ENCODE assay signal across 15 cellular contexts in the genomic region with DNA sequence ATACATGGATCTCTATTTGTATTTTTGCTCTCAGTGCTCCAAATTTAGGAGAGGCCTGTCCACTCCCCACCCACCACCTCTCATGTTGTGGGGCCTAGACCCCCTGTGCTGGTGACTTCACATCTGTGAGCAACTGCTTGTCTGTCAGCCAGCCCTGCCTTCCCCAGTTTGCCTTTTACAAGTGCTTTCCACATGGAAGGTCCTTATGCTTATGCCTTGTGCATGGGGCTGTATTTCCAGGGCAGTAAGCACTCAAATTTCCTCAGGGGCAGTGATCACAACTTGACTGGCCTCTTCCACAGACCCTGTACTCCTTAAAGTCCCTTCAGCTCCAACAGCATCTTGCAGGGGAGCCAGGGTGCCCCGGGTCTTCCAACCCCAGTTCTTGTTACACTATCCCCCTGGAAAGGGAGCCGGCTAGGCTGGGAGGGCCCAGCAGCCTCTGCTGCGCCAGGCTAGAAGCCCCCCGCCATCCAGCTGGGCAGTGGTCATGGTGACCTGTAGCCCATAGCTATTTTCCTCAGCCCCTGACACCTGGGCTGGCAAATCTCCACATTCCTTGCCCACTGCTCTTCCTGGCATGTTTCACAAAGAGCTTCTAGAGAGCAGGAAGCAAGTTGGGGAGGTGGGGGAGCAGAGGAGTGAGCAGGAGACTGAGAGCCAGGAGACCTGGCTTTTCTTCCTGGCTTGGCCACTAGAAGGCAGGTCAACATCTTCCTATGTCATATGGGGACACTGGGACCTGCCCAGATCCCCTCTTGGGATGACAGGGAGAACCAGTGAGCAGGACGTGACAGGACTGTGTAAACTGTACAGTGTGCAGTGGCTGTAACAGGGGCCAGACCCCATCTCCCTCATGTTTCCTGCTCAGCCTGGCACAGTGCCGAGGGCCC. TPM values are rescaled to one million over a fixed set of nuclear protein-coding genes. Genes with fewer than 3 reads are reported as not detected.
DNase-seq lines count a peak whose midpoint lies in the region; ATAC-seq and TF ChIP-seq lines count a peak whose summit lies in the region.
"Had no signal": no experiment of that assay in that cellular context is flagged by ENCODE, and none has a peak within 500 bp of the region (broad histone marks: within the 10 kb centered on the region; RNA-seq: fewer than 3 reads in every experiment).

No MANE protein-coding gene starts in this region.

- H3K27me3 ChIP-seq in HCT116 (ENCODE audit: insufficient read depth, low read length) (no peaks in the 10 kb centered on the region), NT2/D1 (ENCODE audit: insufficient read depth, insufficient read length) (no peaks in the 10 kb centered on the region), osteoblast (ENCODE audit: insufficient read depth, low read length) (no peaks in the 10 kb centered on the region)
- H3K27me3 ChIP-seq: ovary, spleen, tibial artery had no signal

- POLR2A ChIA-PET in HCT116 (lab: Charles Lee), result no interaction called here

- no peak overlapping the region for H3K4me2 ChIP-seq in HCT116 (ENCODE audit: low read length)
- H3K4me2 ChIP-seq in osteoblast (ENCODE audit: insufficient read depth, low read length), result no peak overlapping the region

- BruUV-seq in HCT116 (replicated peaks; lab: Mats Ljungman, UMichigan), result no TSS peak

- H3K4me3 ChIP-seq in HCT116 (replicated peaks in 1 of 2; ENCODE audit: low read depth in 1 of 2, low read length in 2 of 2) (no peak overlapping the region), NT2/D1 (ENCODE audit: insufficient read length, low read depth) (no peak overlapping the region), osteoblast (ENCODE audit: insufficient read depth, low read length) (no peak overlapping the region)
- H3K4me3 ChIP-seq: ovary, spleen, tibial artery had no signal

- no peaks in the 10 kb centered on the region for H3K9me3 ChIP-seq in HCT116 (ENCODE audit: control insufficient read depth in 1 of 2, insufficient read depth in 1 of 2, low read depth in 1 of 2, low read length in 2 of 2)
- H3K9me3 ChIP-seq in NT2/D1 (ENCODE audit: insufficient read depth, low read length), result no peaks in the 10 kb centered on the region
- no peaks in the 10 kb centered on the region for H3K9me3 ChIP-seq in osteoblast (ENCODE audit: low read depth, low read length)
- H3K9me3 ChIP-seq: ovary, spleen, tibial artery had no signal

- CTCF ChIA-PET in HCT116 (lab: Charles Lee), result no interaction called here

- DNase-seq in HCT116 (ENCODE audit: low read depth, low spot score) (no peak), NT2/D1 (ENCODE audit: low read depth, low spot score) (peak; percentile 43), dermis microvascular lymphatic vessel endothelial cell (ENCODE audit: low read depth in 2 of 2) (peak; percentile 29 to 65), osteoblast (ENCODE audit: insufficient read length, low spot score, missing footprints) (peak; percentile 74)
- no peak for DNase-seq in activated CD8-positive, alpha-beta memory T cell treated with anti-CD3 and anti-CD28 coated beads, Interleukin-2, amount 50 U/mL, for 48 hours
- no peak for DNase-seq in activated naive CD4-positive, alpha-beta T cell (lab: John Stamatoyannopoulos, UW)
- DNase-seq in activated T-cell treated with anti-CD3 and anti-CD28 coated beads, Interleukin-2, amount 50 U/mL, for 1 hour, result no peak
- DNase-seq: activated CD4-positive, alpha-beta T cell treated with anti-CD3 and anti-CD28 coated beads, Interleukin-2, amount 50 U/mL, for 4 hours; activated naive CD4-positive, alpha-beta T cell treated with anti-CD3 and anti-CD28 coated beads for 36 hours; COR-L47; NCI-H1105 treated with DMSO at 0.1 percent for 48 hours; ovary; spleen; tibial artery had no signal

- intact Hi-C loops in HCT116 (cut with micrococcal nuclease), result no loop called here

- TF ChIP-seq CTCF in HCT116 (IDR thresholded peaks at IDR 0.05 in 2 of 3, conservative IDR thresholded peaks at IDR 0.05 in 1 of 3; ENCODE audit: borderline replicate concordance in 1 of 3, insufficient read depth in 1 of 3, low read depth in 2 of 3, low read length in 2 of 3) (peak in 1 of 3 experiments; percentile 37; a peak in 2 of 6 replicates), osteoblast (IDR thresholded peaks at IDR 0.05; ENCODE audit: extremely low read depth, low read depth, low read length) (no peak)

- RAD21 ChIA-PET in HCT116 (lab: Charles Lee; ENCODE audit: low non-redundant PET in 1 of 2, low total read pairs in 2 of 2, uncharacterized antibody in 2 of 2, unreplicated experiment in 2 of 2), result no interaction called here

- TF ChIP-seq RAD21 in HCT116 (IDR thresholded peaks at IDR 0.05; ENCODE audit: low read depth), result peak; percentile 46; the same call in 1 of the 2 replicates

- no peak for TF ChIP-seq POLR2A in HCT116 (IDR thresholded peaks at IDR 0.05; ENCODE audit: borderline replicate concordance, extremely low read depth, insufficient read depth, insufficient read length)

- H3K36me3 ChIP-seq in HCT116 (ENCODE audit: control insufficient read depth in 1 of 2, insufficient read depth in 2 of 2, low read length in 2 of 2), result no peaks in the 10 kb centered on the region
- no peaks in the 10 kb centered on the region for H3K36me3 ChIP-seq in NT2/D1 (ENCODE audit: insufficient read depth, insufficient read length, low read length)
- H3K36me3 ChIP-seq in osteoblast (ENCODE audit: insufficient read depth, low read length), result no peaks in the 10 kb centered on the region
- H3K36me3 ChIP-seq: ovary, spleen, tibial artery had no signal

- H3K9ac ChIP-seq in HCT116 (ENCODE audit: low read length) (no peak overlapping the region), NT2/D1 (ENCODE audit: insufficient read length, low read depth) (peak overlapping the region; percentile 8)

- H2AFZ ChIP-seq in HCT116 (ENCODE audit: low read depth, low read length, poor library complexity, severe bottlenecking), result no peak overlapping the region
- H2AFZ ChIP-seq in osteoblast (ENCODE audit: low read length), result no peak overlapping the region

- peaks cover 44 to 72% of the 10 kb centered on the region in 2 experiments for H3K4me1 ChIP-seq in HCT116 (ENCODE audit: control insufficient read depth in 1 of 2, insufficient read depth in 2 of 2, low read length in 2 of 2)
- peaks cover 23% of the 10 kb centered on the region for H3K4me1 ChIP-seq in NT2/D1 (ENCODE audit: insufficient read depth, insufficient read length)
- H3K4me1 ChIP-seq in osteoblast (ENCODE audit: insufficient read depth, low read length), result peaks cover 26% of the 10 kb centered on the region

- no peaks in the 10 kb centered on the region for H4K20me1 ChIP-seq in HCT116 (ENCODE audit: insufficient read depth)
- peaks cover 2% of the 10 kb centered on the region for H4K20me1 ChIP-seq in osteoblast (ENCODE audit: insufficient read depth, low read length)

- H3K79me2 ChIP-seq in HCT116 (ENCODE audit: insufficient read depth, low read length) (no peaks in the 10 kb centered on the region), osteoblast (ENCODE audit: insufficient read depth, low read length) (no peaks in the 10 kb centered on the region)

- ATAC-seq in HCT116, result 0 out of 2 replicates have a peak, but pooled peaks have one; percentile 25
- no peak for ATAC-seq in HG02763 (IDR thresholded peaks at IDR 0.05; ENCODE audit: unreplicated experiment)

- no peaks in the 10 kb centered on the region for H3K9me2 ChIP-seq in HCT116 (ENCODE audit: insufficient read depth)

- no peak overlapping the region for H3K27ac ChIP-seq in HCT116 (ENCODE audit: low read depth, low read length)
- no peak overlapping the region for H3K27ac ChIP-seq in osteoblast (ENCODE audit: low read depth, low read length)
- H3K27ac ChIP-seq: ovary, tibial artery had no signal

TF ChIP-seq in HCT116, 20 proteins besides CTCF, POLR2A, EP300 and RAD21 (continues in another document):
- TF ChIP-seq SIN3A (IDR thresholded peaks at IDR 0.05; ENCODE audit: low read depth) (no peak), EZH2 (IDR thresholded peaks at IDR 0.05) (no peak), SP1 (IDR thresholded peaks at IDR 0.05; ENCODE audit: low read depth) (no peak), POLR2AphosphoS5 (IDR thresholded peaks at IDR 0.05; ENCODE audit: low read depth, low read length) (no peak), CEBPB (IDR thresholded peaks at IDR 0.05; ENCODE audit: low read depth) (no peak), EGR1 (IDR thresholded peaks at IDR 0.05; ENCODE audit: low read depth) (no peak), SRF (IDR thresholded peaks at IDR 0.05; ENCODE audit: low read depth) (no peak), YY1 (IDR thresholded peaks at IDR 0.05; ENCODE audit: extremely low read depth, insufficient replicate concordance, low read depth, low read length) (no peak), TCF7L2 (IDR thresholded peaks at IDR 0.05; ENCODE audit: borderline replicate concordance, extremely low read depth, insufficient read depth, insufficient read length) (no peak), REST (IDR thresholded peaks at IDR 0.05; ENCODE audit: low read depth) (no peak)
- TF ChIP-seq, protein P1, sequence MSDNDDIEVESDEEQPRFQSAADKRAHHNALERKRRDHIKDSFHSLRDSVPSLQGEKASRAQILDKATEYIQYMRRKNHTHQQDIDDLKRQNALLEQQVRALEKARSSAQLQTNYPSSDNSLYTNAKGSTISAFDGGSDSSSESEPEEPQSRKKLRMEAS (IDR thresholded peaks at IDR 0.05), result no peak

RNA-seq across cellular contexts. Expression of gene GDPD5, which starts 29.7 kb away (rescaled TPM):
- total RNA-seq in HCT116 (2021; ENCODE audit: unreplicated experiment) (27.5 TPM), dermis microvascular lymphatic vessel endothelial cell (9.8 and 21.0 TPM in 2 replicates), osteoblast (13.4 and 14.1 TPM in 2 replicates)
- 23.0 and 24.7 TPM in 2 replicates for polyA plus RNA-seq in HCT116 (2012)

Comparison
In these comparisons a context has a peak if more than half of its experiments do, and no peak if none do; other contexts are left out.
1. DNase-seq: peak in NT2/D1 (single experiment), dermis microvascular lymphatic vessel endothelial cell (2 of 2) and osteoblast (single experiment); none in HCT116 (single experiment), activated CD8-positive, alpha-beta memory T cell treated with anti-CD3 and anti-CD28 coated beads, Interleukin-2, amount 50 U/mL, for 48 hours (single experiment), activated naive CD4-positive, alpha-beta T cell (0 of 4) and activated T-cell treated with anti-CD3 and anti-CD28 coated beads, Interleukin-2, amount 50 U/mL, for 1 hour (single experiment).